1 cellular context compared by ENCODE assay signal in the genomic region with DNA sequence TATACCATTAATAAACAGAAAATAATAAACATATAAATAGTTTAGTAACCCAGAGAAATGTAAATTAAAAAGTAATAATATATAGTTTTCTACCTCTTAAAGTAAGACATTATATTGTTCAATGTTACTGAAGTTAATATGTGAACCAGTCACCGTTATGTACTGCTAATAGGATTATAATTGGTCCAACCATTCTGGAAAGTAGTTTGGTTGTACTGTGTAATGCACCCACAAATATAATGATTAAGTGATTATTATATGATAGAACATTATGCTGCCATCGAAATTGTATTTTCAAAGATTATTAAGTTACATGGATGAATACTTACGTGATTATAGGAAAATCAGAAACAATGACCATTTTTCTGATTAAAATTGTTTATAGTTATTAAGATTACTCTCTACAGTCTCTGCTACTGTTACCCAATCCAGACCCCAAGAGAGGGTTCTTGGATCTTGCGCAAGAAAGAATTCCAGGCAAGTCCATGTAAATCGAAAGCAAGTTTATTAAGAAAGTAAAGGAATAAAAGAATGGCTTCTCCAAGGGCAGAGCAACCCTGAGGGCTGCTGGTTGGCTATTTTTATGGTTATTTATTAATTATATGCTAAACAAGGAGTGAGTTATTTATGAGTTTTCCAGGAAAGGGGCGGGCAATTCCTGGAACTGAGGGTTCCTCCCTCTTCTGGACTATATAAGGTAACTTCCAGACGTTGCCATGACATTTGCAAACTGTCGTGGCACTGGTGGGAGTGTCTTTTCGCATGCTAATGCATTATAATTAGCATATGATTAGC.
TF ChIP-seq lines count a peak whose summit lies in the region.

No MANE protein-coding gene starts in this region.

TF ChIP-seq in IMR-90, 13 proteins besides CTCF, POLR2A, EP300 and RAD21 (continued from another document):
- TF ChIP-seq CHD1 (IDR thresholded peaks at IDR 0.05; ENCODE audit: low read depth, low read length) (no peak), USF2 (IDR thresholded peaks at IDR 0.05; ENCODE audit: low read depth, low read length) (no peak)
